17 cellular contexts compared by ENCODE assay signal in genomic region chr5:10334830-10335229, GRCh38. TPM values are rescaled to one million over a fixed set of nuclear protein-coding genes. Genes with fewer than 3 reads are reported as not detected.
DNase-seq lines count a peak whose midpoint lies in the region; ATAC-seq and TF ChIP-seq lines count a peak whose summit lies in the region.
"Had no signal": no experiment of that assay in that cellular context is flagged by ENCODE, and none has a peak within 500 bp of the region (broad histone marks: within the 10 kb centered on the region; RNA-seq: fewer than 3 reads in every experiment).

No MANE protein-coding gene starts in this region.

- no peak for ATAC-seq in right cardiac atrium
- no peak for ATAC-seq in Panc1
- ATAC-seq in GM18858 (IDR thresholded peaks at IDR 0.05; ENCODE audit: unreplicated experiment): no peak

- BruUV-seq in Panc1 (replicated peaks; lab: Mats Ljungman, UMichigan): no TSS peak

- H3K36me3 ChIP-seq in right atrium auricular region: no peaks in the 10 kb centered on the region
- no peaks in the 10 kb centered on the region for H3K36me3 ChIP-seq in Panc1 (ENCODE audit: control insufficient read depth, insufficient read depth, low read length)
- H3K36me3 ChIP-seq: tibial artery had no signal

- H3K9me3 Mint-ChIP-seq in endothelial cell (ENCODE audit: unreplicated experiment): no peaks in the 10 kb centered on the region
- H3K9me3 Mint-ChIP-seq: activated naive CD4-positive, alpha-beta T cell treated with anti-CD3 and anti-CD28 coated beads, Interleukin-2, amount 10 ng/mL, durations not matched to agents 7 days and 5 days; CD4-positive, alpha-beta T cell had no signal

- H3K4me3 ChIP-seq in right atrium auricular region (no peak overlapping the region), right cardiac atrium (ENCODE audit: low read length) (no peak overlapping the region), Panc1 (ENCODE audit: low read depth in 2 of 2, low read length in 2 of 2) (no peak overlapping the region), foreskin fibroblast (ENCODE audit: low read depth in 1 of 2, low read length in 2 of 2) (no peak overlapping the region)
- H3K4me3 ChIP-seq: hepatocyte, tibial artery had no signal

- CTCF ChIA-PET in Panc1 (lab: Charles Lee): no interaction called here

- H3K9me3 ChIP-seq in right atrium auricular region (no peaks in the 10 kb centered on the region), right cardiac atrium (ENCODE audit: control insufficient read depth, low read length) (peaks cover 3% of the 10 kb centered on the region), Panc1 (ENCODE audit: control insufficient read depth, insufficient read depth, low read depth, low read length) (no peaks in the 10 kb centered on the region)
- H3K9me3 ChIP-seq: tibial artery had no signal

- peak; percentile 40 for DNase-seq in right atrium auricular region (ENCODE audit: low spot score)
- DNase-seq in right cardiac atrium: no peak
- DNase-seq in Panc1 (ENCODE audit: low read depth, low spot score): no peak
- no peak for DNase-seq in endothelial cell (ENCODE audit: low spot score)
- DNase-seq in anterior cingulate cortex (lab: John Stamatoyannopoulos, UW): no peak
- DNase-seq in foreskin fibroblast: no peak
- no peak for DNase-seq in activated CD4-positive, alpha-beta T cell treated with anti-CD3 and anti-CD28 coated beads, Interleukin-2, amount 50 U/mL, for 4 hours
- DNase-seq: activated CD4-positive, alpha-beta T cell treated with anti-CD3 and anti-CD28 coated beads for 1 hour; activated naive CD4-positive, alpha-beta T cell treated with anti-CD3 and anti-CD28 coated beads, Interleukin-2, amount 10 ng/mL, durations not matched to agents 7 days and 5 days; CD4-positive, alpha-beta T cell; DMS79; NCI-H1436 treated with DMSO at 0.1 percent for 48 hours; stimulated activated naive CD4-positive, alpha-beta T cell; tibial artery had no signal

- intact Hi-C loops in right cardiac atrium (cut with DNase I): no loop called here
- intact Hi-C loops in Panc1 (cut with micrococcal nuclease; ENCODE audit: unreplicated experiment): no loop called here

- TF ChIP-seq CTCF in right atrium auricular region (IDR thresholded peaks at IDR 0.05): no peak
- TF ChIP-seq CTCF in Panc1 (IDR thresholded peaks at IDR 0.05): no peak
- TF ChIP-seq CTCF in endothelial cell (IDR thresholded peaks at IDR 0.05; ENCODE audit: unreplicated experiment): no peak
- no peak for TF ChIP-seq CTCF in foreskin fibroblast (IDR thresholded peaks at IDR 0.05; ENCODE audit: low read depth, low read length)

- H3K36me3 Mint-ChIP-seq in endothelial cell (ENCODE audit: low read depth, unreplicated experiment): no peaks in the 10 kb centered on the region
- H3K36me3 Mint-ChIP-seq: activated naive CD4-positive, alpha-beta T cell treated with anti-CD3 and anti-CD28 coated beads, Interleukin-2, amount 10 ng/mL, durations not matched to agents 7 days and 5 days had no signal

- peaks cover 0 to 40% of the 10 kb centered on the region in 2 donors for H3K4me1 ChIP-seq in right atrium auricular region
- peaks cover 15% of the 10 kb centered on the region for H3K4me1 ChIP-seq in right cardiac atrium (ENCODE audit: control insufficient read depth, insufficient read depth, low read length)
- H3K4me1 ChIP-seq in Panc1 (ENCODE audit: control insufficient read depth, insufficient read depth, low read length): peaks cover 26% of the 10 kb centered on the region

- peaks cover 13% of the 10 kb centered on the region for H3K27me3 Mint-ChIP-seq in endothelial cell (ENCODE audit: unreplicated experiment)

- H3K27me3 ChIP-seq in right atrium auricular region (no peaks in the 10 kb centered on the region), right cardiac atrium (ENCODE audit: control insufficient read depth, insufficient read depth) (no peaks in the 10 kb centered on the region), Panc1 (ENCODE audit: control insufficient read depth, insufficient read depth, low read length) (no peaks in the 10 kb centered on the region)
- H3K27me3 ChIP-seq: tibial artery had no signal

- H3K27ac ChIP-seq in right atrium auricular region (no peak overlapping the region), right cardiac atrium (ENCODE audit: low read length) (no peak overlapping the region), Panc1 (ENCODE audit: low read length) (peak overlapping the region; percentile 24; the same call in 1 of the 2 replicates)
- H3K27ac ChIP-seq: hepatocyte, RWPE1, tibial artery had no signal

- no peak overlapping the region for H3K27ac Mint-ChIP-seq in endothelial cell (ENCODE audit: unreplicated experiment)
- H3K27ac Mint-ChIP-seq: activated naive CD4-positive, alpha-beta T cell treated with anti-CD3 and anti-CD28 coated beads, Interleukin-2, amount 10 ng/mL, durations not matched to agents 7 days and 5 days; CD4-positive, alpha-beta T cell had no signal

- 87% methylated on average over 5 of the region's 5 CpGs for WGBS in right cardiac atrium

- POLR2A ChIA-PET in Panc1 (lab: Charles Lee): no interaction called here

- in situ Hi-C loops in Panc1 (cut with HindIII; ENCODE audit: low pct_unique_long_range_greater_than_20kb, low sequenced_read_pairs): no loop called here

- H3K4me1 Mint-ChIP-seq in endothelial cell (ENCODE audit: unreplicated experiment): peaks cover 30% of the 10 kb centered on the region

- peak overlapping the region; percentile 33 for H3K4me3 Mint-ChIP-seq in endothelial cell (ENCODE audit: unreplicated experiment)
- H3K4me3 Mint-ChIP-seq: activated naive CD4-positive, alpha-beta T cell treated with anti-CD3 and anti-CD28 coated beads, Interleukin-2, amount 10 ng/mL, durations not matched to agents 7 days and 5 days; CD4-positive, alpha-beta T cell had no signal

RNA-seq across cellular contexts. Expression of gene MARCHF6, which starts 18.7 kb away (rescaled TPM):
- total RNA-seq in right atrium auricular region: 100 to 1,000 TPM in 1 of 2 donors, 10 to 100 TPM in 1; 89.5 to 103 TPM
- total RNA-seq in right cardiac atrium: 100 to 1,000 TPM; 168 to 186 (median 183) TPM
- polyA plus RNA-seq in right cardiac atrium: 75.7 TPM
- total RNA-seq in Panc1 (2021; ENCODE audit: unreplicated experiment): 172 TPM
- 88.2 TPM for polyA plus RNA-seq in Panc1 (2012; ENCODE audit: insufficient read length)
- total RNA-seq in endothelial cell (ENCODE audit: unreplicated experiment): 162 TPM

RNA-seq across cellular contexts. Expression of gene CMBL, which starts 27.1 kb away (rescaled TPM):
- total RNA-seq in right atrium auricular region: 10 to 100 TPM in 1 of 2 donors, 1 to 10 TPM in 1; 5.9 to 20.7 TPM
- total RNA-seq in right cardiac atrium: 10 to 100 TPM; 30.2 to 55.3 (median 49.5) TPM
- polyA plus RNA-seq in right cardiac atrium: 39.9 TPM
- total RNA-seq in Panc1 (2021; ENCODE audit: unreplicated experiment): 43.2 TPM
- 68.8 TPM for polyA plus RNA-seq in Panc1 (2012; ENCODE audit: insufficient read length)
- 13.1 TPM for total RNA-seq in endothelial cell (ENCODE audit: unreplicated experiment)
